Comparison of ENCODE assay signal across 22 cellular contexts in the genomic region with DNA sequence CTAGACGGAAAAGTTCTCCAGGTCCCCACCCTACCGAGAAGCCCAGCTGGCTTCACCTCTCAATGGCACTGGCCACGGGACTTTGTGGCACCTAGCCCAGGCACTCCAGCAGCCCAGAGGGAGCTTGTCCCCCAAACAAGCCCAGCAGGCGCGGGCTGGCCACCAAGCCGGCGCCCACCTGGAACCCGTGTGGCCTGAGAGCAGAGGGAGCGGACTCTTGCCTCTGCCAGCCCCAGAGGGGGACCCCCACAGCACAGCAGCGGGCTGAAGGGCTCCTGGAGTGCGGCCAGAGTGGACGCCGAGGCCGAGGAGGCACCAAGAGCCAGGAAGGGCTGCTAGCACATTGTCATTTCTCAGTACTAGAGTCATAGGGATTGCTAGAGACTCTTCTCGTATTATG.
DNase-seq lines count a peak whose midpoint lies in the region; ATAC-seq and TF ChIP-seq lines count a peak whose summit lies in the region.
"Had no signal": no experiment of that assay in that cellular context is flagged by ENCODE, and none has a peak within 500 bp of the region (broad histone marks: within the 10 kb centered on the region; RNA-seq: fewer than 3 reads in every experiment).

No MANE protein-coding gene starts in this region.

- H3K4ac ChIP-seq in neuronal stem cell (ENCODE audit: low read length), result no peak overlapping the region

- H4K91ac ChIP-seq in neuronal stem cell (ENCODE audit: low read depth, low read length, poor library complexity), result no peak overlapping the region

- no peaks in the 10 kb centered on the region for H3K79me1 ChIP-seq in neuronal stem cell (ENCODE audit: low read depth, low read length)

- H3K4me3 ChIP-seq in right atrium auricular region (no peak overlapping the region), neuronal stem cell (ENCODE audit: low read length in 2 of 2) (no peak overlapping the region), mucosa of descending colon (no peak overlapping the region)
- H3K4me3 ChIP-seq: BLaER1, GM12878 had no signal

- H3K27ac ChIP-seq in right atrium auricular region (no peak overlapping the region), neuronal stem cell (replicated peaks; ENCODE audit: low read length) (no peak overlapping the region)
- H3K27ac ChIP-seq: BLaER1 had no signal

- no peak overlapping the region for H2BK12ac ChIP-seq in neuronal stem cell (ENCODE audit: low read length)

- peak overlapping the region; percentile 48 for H3K18ac ChIP-seq in neuronal stem cell (ENCODE audit: low read length)

- H3K4me2 ChIP-seq in neuronal stem cell (ENCODE audit: insufficient read depth, low read length, poor library complexity, severe bottlenecking), result no peak overlapping the region
- H3K4me2 ChIP-seq: BLaER1 had no signal

- DNase-seq in left ventricle myocardium superior, result peak; percentile 18
- no peak for DNase-seq in right atrium auricular region (ENCODE audit: low spot score)
- DNase-seq in neuronal stem cell (ENCODE audit: low spot score), result no peak
- no peak for DNase-seq in mucosa of descending colon
- DNase-seq in HuH-7 (ENCODE audit: low spot score), result no peak
- DNase-seq: 8988T; ACHN; BE2C; C1 segment of cervical spinal cord; CD4-positive, alpha-beta memory T cell; CD4-positive, CD25-positive, alpha-beta regulatory T cell; CD8-positive, alpha-beta memory T cell; COR-L47; DMS 273 treated with DMSO at 0.1 percent for 48 hours; DMS153; DMS53; DMS79; DND-41; EL; GDM1 had no signal

- H3K4me1 ChIP-seq in right atrium auricular region, result no peaks in the 10 kb centered on the region
- H3K4me1 ChIP-seq in neuronal stem cell (ENCODE audit: control insufficient read depth in 2 of 2, insufficient read depth in 1 of 2, low read depth in 1 of 2, low read length in 2 of 2), result no peaks in the 10 kb centered on the region
- H3K4me1 ChIP-seq in mucosa of descending colon (ENCODE audit: low read depth), result no peaks in the 10 kb centered on the region
- H3K4me1 ChIP-seq: BE2C, BLaER1 had no signal

- no peak overlapping the region for H4K8ac ChIP-seq in neuronal stem cell (ENCODE audit: low read depth, low read length)

- H2BK5ac ChIP-seq in neuronal stem cell (ENCODE audit: low read length), result no peak overlapping the region

- H3K36me3 ChIP-seq in right atrium auricular region (no peaks in the 10 kb centered on the region), neuronal stem cell (replicated peaks in 1 of 2; ENCODE audit: control insufficient read depth in 2 of 2, insufficient read depth in 2 of 2, low read length in 2 of 2) (no peaks in the 10 kb centered on the region), mucosa of descending colon (ENCODE audit: low read depth) (no peaks in the 10 kb centered on the region)
- H3K36me3 ChIP-seq: BE2C, BLaER1 had no signal

- H2BK15ac ChIP-seq in neuronal stem cell (ENCODE audit: low read length), result no peak overlapping the region

- ATAC-seq in left ventricle myocardium superior (no peak), mucosa of descending colon (no peak)
- ATAC-seq: GM12878 had no signal

- no peak overlapping the region for H2AFZ ChIP-seq in neuronal stem cell (ENCODE audit: low read length)

- intact Hi-C loops in left ventricle myocardium superior (cut with micrococcal nuclease), result no loop called here
- intact Hi-C loops in mucosa of descending colon (cut with DNase I, micrococcal nuclease), result no loop called here

- H3K14ac ChIP-seq in neuronal stem cell (ENCODE audit: low read length), result no peak overlapping the region

- no peak overlapping the region for H3K9ac ChIP-seq in neuronal stem cell (ENCODE audit: low read depth, low read length, poor library complexity)
- H3K9ac ChIP-seq: BLaER1 had no signal

- WGBS in neuronal stem cell (ENCODE audit: extremely low coverage in 2 of 2, insufficient read length in 2 of 2, insufficient replicate concordance in 1 of 2), 2 donors, result no CpG with 5 or more reads among the region's 15 CpGs

- H3K27me3 ChIP-seq in right atrium auricular region (no peaks in the 10 kb centered on the region), neuronal stem cell (ENCODE audit: control insufficient read depth in 3 of 3, insufficient read depth in 3 of 3, low read depth in 1 of 3, low read length in 3 of 3) (no peaks in the 10 kb centered on the region)
- H3K27me3 ChIP-seq: BE2C, BLaER1 had no signal

- H3K23ac ChIP-seq in neuronal stem cell (ENCODE audit: low read depth, low read length, poor library complexity), result no peak overlapping the region

- TF ChIP-seq CTCF in right atrium auricular region (IDR thresholded peaks at IDR 0.05) (no peak), mucosa of descending colon (IDR thresholded peaks at IDR 0.05) (no peak)

- no peak overlapping the region for H2AK5ac ChIP-seq in neuronal stem cell (ENCODE audit: low read depth, low read length)

- H2BK120ac ChIP-seq in neuronal stem cell (ENCODE audit: low read depth, low read length), result no peak overlapping the region

- H3K9me3 ChIP-seq in right atrium auricular region, result no peaks in the 10 kb centered on the region
- no peaks in the 10 kb centered on the region for H3K9me3 ChIP-seq in neuronal stem cell (replicated peaks in 1 of 2; ENCODE audit: control insufficient read depth in 2 of 2, insufficient read depth in 1 of 2, low read depth in 1 of 2, low read length in 2 of 2)
- peaks cover 27% of the 10 kb centered on the region for H3K9me3 ChIP-seq in mucosa of descending colon
- H3K9me3 ChIP-seq: BE2C had no signal
